In the genomic region with DNA sequence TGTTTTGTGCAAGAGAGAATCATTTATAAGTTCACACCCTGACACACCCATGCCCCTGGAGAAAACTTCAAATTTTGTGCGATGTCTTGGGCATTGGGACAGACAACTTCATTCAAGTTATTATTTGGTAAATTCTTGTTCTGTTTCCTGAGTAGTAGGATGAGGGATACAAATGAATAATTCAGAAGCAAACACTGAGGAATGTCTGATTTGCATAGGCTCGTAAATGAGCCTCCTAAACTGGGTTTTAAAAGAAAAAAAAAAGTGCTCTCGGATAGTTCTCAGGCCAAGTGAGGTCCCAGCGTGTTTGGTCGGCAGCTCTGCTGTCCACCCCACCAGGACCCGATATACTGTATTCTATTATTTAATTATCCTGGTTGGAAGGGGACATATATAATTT, we compare ENCODE assay signal across 18 cellular contexts.
DNase-seq lines count a peak whose midpoint lies in the region; ATAC-seq and TF ChIP-seq lines count a peak whose summit lies in the region.
"Had no signal": no experiment of that assay in that cellular context is flagged by ENCODE, and none has a peak within 500 bp of the region (broad histone marks: within the 10 kb centered on the region; RNA-seq: fewer than 3 reads in every experiment).

No MANE protein-coding gene starts in this region.

- 0 out of 2 replicates have a peak overlapping the region, but pooled peaks have one; percentile 20 for H3K4me2 ChIP-seq in SK-N-SH
- peak overlapping the region; percentile 50; the same call in 1 of the 2 replicates for H3K4me2 ChIP-seq in PC-3 (ENCODE audit: low read length)

- H3K36me3 ChIP-seq in SK-N-SH (replicated peaks in 1 of 2; ENCODE audit: control insufficient read depth in 1 of 2, insufficient read depth in 2 of 2, low read length in 1 of 2), result no peaks in the 10 kb centered on the region
- H3K36me3 ChIP-seq in PC-3 (ENCODE audit: low read depth, low read length), result no peaks in the 10 kb centered on the region

- H3K4me1 ChIP-seq in SK-N-SH (ENCODE audit: control insufficient read depth in 1 of 2, insufficient read depth in 2 of 2, low read depth in 1 of 2, low read length in 1 of 2), result no peaks in the 10 kb centered on the region; a peak in 3 of 4 replicates
- H3K4me1 ChIP-seq in PC-3 (ENCODE audit: insufficient read depth, low read length), result peaks cover 48% of the 10 kb centered on the region
- H3K4me1 ChIP-seq in foreskin keratinocyte, result peaks cover 20% of the 10 kb centered on the region

- no peaks in the 10 kb centered on the region for H4K20me1 ChIP-seq in SK-N-SH (ENCODE audit: insufficient read depth)
- no peaks in the 10 kb centered on the region for H4K20me1 ChIP-seq in PC-3 (ENCODE audit: low read length)

- peak overlapping the region; percentile 16; the same call in 1 of the 2 replicates for H3K9ac ChIP-seq in SK-N-SH
- peak overlapping the region; percentile 26; the same call in 1 of the 2 replicates for H3K9ac ChIP-seq in PC-3 (ENCODE audit: low read length)

- BruUV-seq in PC-3 (replicated peaks; lab: Mats Ljungman, UMichigan), result no TSS peak

- POLR2A ChIA-PET in SK-N-SH (lab: Yijun Ruan, JAX), result no interaction called here
- POLR2A ChIA-PET in PC-3 (lab: Charles Lee; ENCODE audit: unreplicated experiment), result interaction anchor here (0.6 kb wide), 1 partner anchor 31 kb away, joined by 3 read pairs; no protein-coding TSS in a partner anchor

- CTCF ChIA-PET in SK-N-SH (lab: Yijun Ruan, JAX) (interaction anchor here (0.7 kb wide), 1 partner anchor 201 kb away, joined by 4 read pairs; no protein-coding TSS in a partner anchor), PC-3 (lab: Charles Lee) (no interaction called here)

- no peak overlapping the region for H2AFZ ChIP-seq in SK-N-SH (ENCODE audit: low read depth)
- H2AFZ ChIP-seq in PC-3 (ENCODE audit: low read length), result no peak overlapping the region

- no peak for TF ChIP-seq EP300 in SK-N-SH (IDR thresholded peaks at IDR 0.05; ENCODE audit: borderline replicate concordance in 1 of 2, low read depth in 1 of 2, low read length in 1 of 2)

- intact Hi-C loops in PC-3 (cut with micrococcal nuclease), result no loop called here

- H3K9me3 ChIP-seq in SK-N-SH (no peaks in the 10 kb centered on the region), PC-3 (ENCODE audit: low read length) (no peaks in the 10 kb centered on the region)

- TF ChIP-seq CTCF in SK-N-SH (IDR thresholded peaks at IDR 0.05) (no peak), PC-3 (conservative IDR thresholded peaks at IDR 0.05; ENCODE audit: low read depth, low read length) (no peak), foreskin keratinocyte (conservative IDR thresholded peaks at IDR 0.05) (no peak)

- H3K9me2 ChIP-seq in SK-N-SH (no peaks in the 10 kb centered on the region), PC-3 (replicated peaks; ENCODE audit: low read length) (no peaks in the 10 kb centered on the region)

- no peak for TF ChIP-seq RAD21 in SK-N-SH (IDR thresholded peaks at IDR 0.05; ENCODE audit: low read length)

- H3K79me2 ChIP-seq in SK-N-SH (ENCODE audit: insufficient read depth), result no peaks in the 10 kb centered on the region
- no peaks in the 10 kb centered on the region for H3K79me2 ChIP-seq in PC-3 (ENCODE audit: low read length)

- no peaks in the 10 kb centered on the region for H3K27me3 ChIP-seq in SK-N-SH (ENCODE audit: insufficient read depth)
- H3K27me3 ChIP-seq in PC-3 (ENCODE audit: low read length), result no peaks in the 10 kb centered on the region
- H3K27me3 ChIP-seq in foreskin keratinocyte, result no peaks in the 10 kb centered on the region

- WGBS in SK-N-SH (ENCODE audit: low lambda C conversion rate), result 70% methylated on average over 6 of the region's 6 CpGs

- ATAC-seq in SK-N-SH treated with all-trans-retinoic acid at 6 μM for 48 hours, result no peak
- no peak for ATAC-seq in PC-3
- ATAC-seq in foreskin keratinocyte, result no peak
- ATAC-seq in HG03439 (IDR thresholded peaks at IDR 0.05; ENCODE audit: unreplicated experiment), result no peak
- ATAC-seq in HG02678 (IDR thresholded peaks at IDR 0.05; ENCODE audit: unreplicated experiment), result no peak
- ATAC-seq: HepG2, K562 had no signal

- no peak overlapping the region for H3K4me3 ChIP-seq in SK-N-SH (ENCODE audit: low read depth in 2 of 2, low read length in 1 of 2)
- no peak overlapping the region for H3K4me3 ChIP-seq in PC-3 (ENCODE audit: low read length)
- H3K4me3 ChIP-seq: K562 had no signal

- DNase-seq in SK-N-SH (no peak), PC-3 (no peak), foreskin keratinocyte (no peak), HT-29 (ENCODE audit: low spot score) (no peak), NCI-H2107 (lab: John Stamatoyannopoulos, UW) (no peak)
- DNase-seq: DMS79, MM.1S, NCI-H1092, NCI-H146, NCI-H2029, NCI-H510A treated with DMSO at 0.1 percent for 48 hours, Right ventricle myocardium superior had no signal

- H3F3A ChIP-seq in SK-N-SH (replicated peaks; ENCODE audit: insufficient read depth) (peaks cover 11% of the 10 kb centered on the region), PC-3 (ENCODE audit: low read length, unreplicated experiment) (no peaks in the 10 kb centered on the region)

- H3K27ac ChIP-seq in SK-N-SH (ENCODE audit: low read depth in 2 of 2, low read length in 1 of 2) (peak overlapping the region in 1 of 2 experiments; percentile 58; a peak in 2 of 4 replicates), PC-3 (ENCODE audit: low read length) (peak overlapping the region; percentile 76), foreskin keratinocyte (peak overlapping the region; percentile 24)
- H3K27ac ChIP-seq: 22Rv1 had no signal

TF ChIP-seq in SK-N-SH, 30 proteins besides CTCF, POLR2A, EP300 and RAD21:
- no peak for TF ChIP-seq MXI1 (IDR thresholded peaks at IDR 0.05; ENCODE audit: low read depth, low read length)
- TF ChIP-seq, protein P1, sequence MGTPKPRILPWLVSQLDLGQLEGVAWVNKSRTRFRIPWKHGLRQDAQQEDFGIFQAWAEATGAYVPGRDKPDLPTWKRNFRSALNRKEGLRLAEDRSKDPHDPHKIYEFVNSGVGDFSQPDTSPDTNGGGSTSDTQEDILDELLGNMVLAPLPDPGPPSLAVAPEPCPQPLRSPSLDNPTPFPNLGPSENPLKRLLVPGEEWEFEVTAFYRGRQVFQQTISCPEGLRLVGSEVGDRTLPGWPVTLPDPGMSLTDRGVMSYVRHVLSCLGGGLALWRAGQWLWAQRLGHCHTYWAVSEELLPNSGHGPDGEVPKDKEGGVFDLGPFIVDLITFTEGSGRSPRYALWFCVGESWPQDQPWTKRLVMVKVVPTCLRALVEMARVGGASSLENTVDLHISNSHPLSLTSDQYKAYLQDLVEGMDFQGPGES (IDR thresholded peaks at IDR 0.05; ENCODE audit: low read depth, low read length), result no peak
- no peak for TF ChIP-seq CHD2 (IDR thresholded peaks at IDR 0.05; ENCODE audit: low read length, partially characterized antibody)

TF ChIP-seq in SK-N-SH treated with all-trans-retinoic acid at 6 μM for 48 hours, 23 proteins besides CTCF, POLR2A, EP300 and RAD21 (continues in another document):
- TF ChIP-seq, protein P2, sequence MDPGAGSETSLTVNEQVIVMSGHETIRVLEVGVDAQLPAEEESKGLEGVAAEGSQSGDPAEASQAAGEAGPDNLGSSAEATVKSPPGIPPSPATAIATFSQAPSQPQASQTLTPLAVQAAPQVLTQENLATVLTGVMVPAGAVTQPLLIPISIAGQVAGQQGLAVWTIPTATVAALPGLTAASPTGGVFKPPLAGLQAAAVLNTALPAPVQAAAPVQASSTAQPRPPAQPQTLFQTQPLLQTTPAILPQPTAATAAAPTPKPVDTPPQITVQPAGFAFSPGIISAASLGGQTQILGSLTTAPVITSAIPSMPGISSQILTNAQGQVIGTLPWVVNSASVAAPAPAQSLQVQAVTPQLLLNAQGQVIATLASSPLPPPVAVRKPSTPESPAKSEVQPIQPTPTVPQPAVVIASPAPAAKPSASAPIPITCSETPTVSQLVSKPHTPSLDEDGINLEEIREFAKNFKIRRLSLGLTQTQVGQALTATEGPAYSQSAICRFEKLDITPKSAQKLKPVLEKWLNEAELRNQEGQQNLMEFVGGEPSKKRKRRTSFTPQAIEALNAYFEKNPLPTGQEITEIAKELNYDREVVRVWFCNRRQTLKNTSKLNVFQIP (CRISPR knock-in tag; IDR thresholded peaks at IDR 0.05; ENCODE audit: borderline replicate concordance, low read depth), result no peak
- TF ChIP-seq ISL1 (CRISPR knock-in tag; IDR thresholded peaks at IDR 0.05) (no peak), GLIS3 (CRISPR knock-in tag; IDR thresholded peaks at IDR 0.05) (no peak), ZC3H10 (CRISPR knock-in tag; IDR thresholded peaks at IDR 0.05) (no peak), TCF4 (CRISPR knock-in tag; IDR thresholded peaks at IDR 0.05; ENCODE audit: borderline replicate concordance) (no peak), OSR1 (CRISPR knock-in tag; IDR thresholded peaks at IDR 0.05) (no peak), ZNF70 (CRISPR knock-in tag; IDR thresholded peaks at IDR 0.05) (no peak), ZFP3 (CRISPR knock-in tag; IDR thresholded peaks at IDR 0.05) (no peak), BACH2 (CRISPR knock-in tag; IDR thresholded peaks at IDR 0.05; ENCODE audit: borderline replicate concordance) (no peak)
- TF ChIP-seq, protein P3, sequence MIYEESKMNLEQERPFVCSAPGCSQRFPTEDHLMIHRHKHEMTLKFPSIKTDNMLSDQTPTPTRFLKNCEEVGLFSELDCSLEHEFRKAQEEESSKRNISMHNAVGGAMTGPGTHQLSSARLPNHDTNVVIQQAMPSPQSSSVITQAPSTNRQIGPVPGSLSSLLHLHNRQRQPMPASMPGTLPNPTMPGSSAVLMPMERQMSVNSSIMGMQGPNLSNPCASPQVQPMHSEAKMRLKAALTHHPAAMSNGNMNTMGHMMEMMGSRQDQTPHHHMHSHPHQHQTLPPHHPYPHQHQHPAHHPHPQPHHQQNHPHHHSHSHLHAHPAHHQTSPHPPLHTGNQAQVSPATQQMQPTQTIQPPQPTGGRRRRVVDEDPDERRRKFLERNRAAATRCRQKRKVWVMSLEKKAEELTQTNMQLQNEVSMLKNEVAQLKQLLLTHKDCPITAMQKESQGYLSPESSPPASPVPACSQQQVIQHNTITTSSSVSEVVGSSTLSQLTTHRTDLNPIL (CRISPR knock-in tag; IDR thresholded peaks at IDR 0.05; ENCODE audit: low read depth), result no peak
- TF ChIP-seq, protein P4, sequence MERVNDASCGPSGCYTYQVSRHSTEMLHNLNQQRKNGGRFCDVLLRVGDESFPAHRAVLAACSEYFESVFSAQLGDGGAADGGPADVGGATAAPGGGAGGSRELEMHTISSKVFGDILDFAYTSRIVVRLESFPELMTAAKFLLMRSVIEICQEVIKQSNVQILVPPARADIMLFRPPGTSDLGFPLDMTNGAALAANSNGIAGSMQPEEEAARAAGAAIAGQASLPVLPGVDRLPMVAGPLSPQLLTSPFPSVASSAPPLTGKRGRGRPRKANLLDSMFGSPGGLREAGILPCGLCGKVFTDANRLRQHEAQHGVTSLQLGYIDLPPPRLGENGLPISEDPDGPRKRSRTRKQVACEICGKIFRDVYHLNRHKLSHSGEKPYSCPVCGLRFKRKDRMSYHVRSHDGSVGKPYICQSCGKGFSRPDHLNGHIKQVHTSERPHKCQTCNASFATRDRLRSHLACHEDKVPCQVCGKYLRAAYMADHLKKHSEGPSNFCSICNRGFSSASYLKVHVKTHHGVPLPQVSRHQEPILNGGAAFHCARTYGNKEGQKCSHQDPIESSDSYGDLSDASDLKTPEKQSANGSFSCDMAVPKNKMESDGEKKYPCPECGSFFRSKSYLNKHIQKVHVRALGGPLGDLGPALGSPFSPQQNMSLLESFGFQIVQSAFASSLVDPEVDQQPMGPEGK (CRISPR knock-in tag; IDR thresholded peaks at IDR 0.05; ENCODE audit: borderline replicate concordance), result no peak
